Comparison of ENCODE assay signal across 21 cellular contexts in the genomic region with DNA sequence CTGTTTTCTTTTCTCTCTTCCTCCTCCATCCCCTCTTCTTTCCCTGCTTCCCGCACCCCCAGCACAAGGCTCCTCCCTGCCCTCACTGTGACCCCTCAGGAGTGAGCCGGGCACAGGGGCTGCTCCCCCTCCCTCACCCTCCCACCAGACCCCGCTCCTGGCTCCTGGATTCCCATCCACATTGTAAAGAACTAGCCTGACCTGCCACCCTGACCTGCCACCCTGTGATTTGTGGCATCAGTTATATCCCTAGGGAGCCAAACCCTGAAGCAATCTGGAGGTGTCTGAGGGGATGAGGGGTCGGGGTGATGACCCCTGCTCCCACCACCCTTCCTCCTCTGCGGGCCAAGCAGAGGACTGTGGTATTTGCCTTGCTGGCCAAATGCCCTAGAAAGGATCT.
"Had no signal": no experiment of that assay in that cellular context is flagged by ENCODE, and none has a peak within 500 bp of the region (broad histone marks: within the 10 kb centered on the region; RNA-seq: fewer than 3 reads in every experiment).

No MANE protein-coding gene starts in this region.

- H3K27me3 ChIP-seq: MG63 had no signal

- H3K4me2 ChIP-seq: SK-N-SH had no signal

- ATAC-seq: HepG2 had no signal

- H3K9ac ChIP-seq: SK-N-SH had no signal

- DNase-seq: IMR-90, Karpas-422, KG1, MG63, NCI-H1092, NCI-H1105 treated with DMSO at 0.1 percent for 48 hours, NCI-H1417 treated with DMSO at 0.1 percent for 48 hours, NCI-H187, NCI-H2029, NCI-H2081 treated with DMSO at 0.1 percent for 48 hours, NCI-H2171, NCI-H226, NCI-H446, NCI-H510A, NCI-H524 treated with DMSO at 0.1 percent for 48 hours, NCI-H69, NCI-H774, SHP77, SK-N-SH had no signal

- H3K36me3 ChIP-seq: MG63 had no signal

- H3K27ac ChIP-seq: RWPE1 had no signal

- H3K4me3 ChIP-seq: MG63 had no signal
